ENCODE assay signal across 10 cellular contexts in genomic region chr3:30643763-30644462, GRCh38. TPM values are rescaled to one million over a fixed set of nuclear protein-coding genes. Genes with fewer than 3 reads are reported as not detected.
A peak's percentile ranks its signal among the peaks of the same experiment; 100 is the strongest.
DNase-seq lines count a peak whose midpoint lies in the region; ATAC-seq, FAIRE-seq and TF ChIP-seq lines count a peak whose summit lies in the region.
"Had no signal": no experiment of that assay in that cellular context is flagged by ENCODE, and none has a peak within 500 bp of the region (broad histone marks: within the 10 kb centered on the region; RNA-seq: fewer than 3 reads in every experiment).

No MANE protein-coding gene starts in this region.

- no peaks in the 10 kb centered on the region for H3K27me3 Mint-ChIP-seq in nephron (ENCODE audit: low read depth)

- H3K9me3 ChIP-seq in A549 (no peaks in the 10 kb centered on the region), OCI-LY3 (ENCODE audit: insufficient read depth, low read length) (no peaks in the 10 kb centered on the region)

- H3K9me3 Mint-ChIP-seq in nephron: no peaks in the 10 kb centered on the region

- H3K27me3 ChIP-seq in OCI-LY3 (ENCODE audit: low read depth, low read length): peaks cover 22% of the 10 kb centered on the region
- H3K27me3 ChIP-seq in brain microvascular endothelial cell (replicated peaks): no peaks in the 10 kb centered on the region

- peak overlapping the region; percentile 36 for H3K4me2 ChIP-seq in A549
- H3K4me2 ChIP-seq in OCI-LY3 (ENCODE audit: low read length): peak overlapping the region; percentile 11; the same call in 1 of the 2 replicates

- peak overlapping the region; percentile 16 to 44 (median 20) for H3K27ac Mint-ChIP-seq in nephron

- 92% methylated on average over 7 of the region's 7 CpGs for WGBS in A549 (ENCODE audit: missing lambda C conversion rate)

- H3K36me3 ChIP-seq in OCI-LY3 (replicated peaks; ENCODE audit: low read depth, low read length) (peaks cover 23% of the 10 kb centered on the region), brain microvascular endothelial cell (replicated peaks) (peaks cover 41% of the 10 kb centered on the region)

- no peak for DNase-seq in A549 (ENCODE audit: low read depth in 1 of 2, low spot score in 1 of 2)
- DNase-seq in brain microvascular endothelial cell: no peak
- DNase-seq in HTR-8/SVneo (ENCODE audit: insufficient read length, low spot score): no peak
- no peak for DNase-seq in ACHN
- DNase-seq: GOT3 had no signal

- no peak overlapping the region for H3K4me3 ChIP-seq in A549
- H3K4me3 ChIP-seq in OCI-LY3 (ENCODE audit: low read length): no peak overlapping the region
- H3K4me3 ChIP-seq in brain microvascular endothelial cell (ENCODE audit: low read depth, low read length): no peak overlapping the region

- ATAC-seq in A549: peak in 1 of 2 experiments; percentile 46; a peak in 2 of 6 replicates
- ATAC-seq in HG03520 (IDR thresholded peaks at IDR 0.05; ENCODE audit: unreplicated experiment): no peak
- ATAC-seq in HG03175 (IDR thresholded peaks at IDR 0.05; ENCODE audit: unreplicated experiment): no peak

- no peak for TF ChIP-seq POLR2A in A549 (IDR thresholded peaks at IDR 0.05; ENCODE audit: low read length)

- POLR2A ChIA-PET in A549 (lab: Yijun Ruan, JAX): no interaction called here

- H3K4me1 Mint-ChIP-seq in nephron: peaks cover 46% of the 10 kb centered on the region

- no peak overlapping the region for H3K4me3 Mint-ChIP-seq in nephron

- no peak for TF ChIP-seq RAD21 in A549 (conservative IDR thresholded peaks at IDR 0.05 in 1 of 2, IDR thresholded peaks at IDR 0.05 in 1 of 2)

- peaks cover 26% of the 10 kb centered on the region for H3K4me1 ChIP-seq in A549
- H3K4me1 ChIP-seq in OCI-LY3 (ENCODE audit: low read length): peaks cover 65% of the 10 kb centered on the region

- H3K27ac ChIP-seq in A549 (peak overlapping the region; percentile 7 to 74; a peak in 3 of 6 replicates), OCI-LY3 (ENCODE audit: low read length) (no peak overlapping the region), brain microvascular endothelial cell (peak overlapping the region; percentile 59)

- in situ Hi-C loops in brain microvascular endothelial cell (cut with HindIII; ENCODE audit: low pct_ligation_motif_present, low sequenced_read_pairs): no loop called here
- in situ Hi-C loops in ACHN (cut with HindIII; ENCODE audit: low pct_ligation_motif_present, low pct_unique_long_range_greater_than_20kb, low sequenced_read_pairs): no loop called here

- CTCF ChIA-PET in A549 (lab: Yijun Ruan, JAX): interaction anchor here (2.2 kb wide), 1 partner anchor 50 kb away, joined by 7 read pairs; no protein-coding TSS in a partner anchor

- TF ChIP-seq CTCF in A549 (IDR thresholded peaks at IDR 0.05) (no peak), OCI-LY3 (IDR thresholded peaks at IDR 0.05; ENCODE audit: low read depth, low read length) (no peak), brain microvascular endothelial cell (IDR thresholded peaks at IDR 0.05; ENCODE audit: low read depth, low read length, missing control alignments) (no peak), nephron (IDR thresholded peaks at IDR 0.05; ENCODE audit: unreplicated experiment in 3 of 3) (no peak)

- FAIRE-seq in A549 (lab: Jason Lieb, UNC): no peak
- FAIRE-seq in HTR-8/SVneo (lab: Jason Lieb, UNC): no peak
- FAIRE-seq: colon had no signal

- peaks cover 3% of the 10 kb centered on the region; the same call in 1 of the 2 replicates for H4K20me1 ChIP-seq in OCI-LY3 (ENCODE audit: insufficient read depth, low read length)

- H3K79me2 ChIP-seq in OCI-LY3 (ENCODE audit: low read length): peaks cover 38% of the 10 kb centered on the region

- H2AFZ ChIP-seq in OCI-LY3 (ENCODE audit: low read depth, low read length): no peak overlapping the region

- peaks cover 42% of the 10 kb centered on the region for H3K36me3 Mint-ChIP-seq in nephron (ENCODE audit: low read depth)

- H3K9ac ChIP-seq in OCI-LY3 (ENCODE audit: low read length): no peak overlapping the region

- no peak for TF ChIP-seq EP300 in A549 (IDR thresholded peaks at IDR 0.05)

TF ChIP-seq in A549, 52 proteins besides CTCF, POLR2A, EP300 and RAD21:
- TF ChIP-seq ZNF302 (CRISPR knock-in tag; IDR thresholded peaks at IDR 0.05) (no peak), FOSL2 (IDR thresholded peaks at IDR 0.05) (no peak), FOSL2 (CRISPR knock-in tag; IDR thresholded peaks at IDR 0.05) (no peak), CBX8 (IDR thresholded peaks at IDR 0.05) (no peak), NR3C1 (IDR thresholded peaks at IDR 0.05) (no peak), ELK1 (IDR thresholded peaks at IDR 0.05; ENCODE audit: low read depth, low read length) (no peak), CEBPB (IDR thresholded peaks at IDR 0.05) (no peak), SMC3 (IDR thresholded peaks at IDR 0.05) (no peak), JUN (IDR thresholded peaks at IDR 0.05) (no peak), ZC3H11A (IDR thresholded peaks at IDR 0.05) (no peak), RARB (CRISPR knock-in tag; IDR thresholded peaks at IDR 0.05) (no peak), MYC (IDR thresholded peaks at IDR 0.05; ENCODE audit: borderline replicate concordance, low read length) (no peak), HDAC2 (IDR thresholded peaks at IDR 0.05) (no peak)
- TF ChIP-seq, protein P1, sequence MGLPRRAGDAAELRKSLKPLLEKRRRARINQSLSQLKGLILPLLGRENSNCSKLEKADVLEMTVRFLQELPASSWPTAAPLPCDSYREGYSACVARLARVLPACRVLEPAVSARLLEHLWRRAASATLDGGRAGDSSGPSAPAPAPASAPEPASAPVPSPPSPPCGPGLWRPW (IDR thresholded peaks at IDR 0.05): no peak

RNA-seq across cellular contexts. Expression of gene TGFBR2, which starts 37.5 kb away (rescaled TPM):
- polyA plus RNA-seq in A549 (2011; rRNA removed) (97.4 and 119 TPM in 2 replicates), A549 (2017; fragmentation: RNase III; extraction: RNeasy Plus Mini Kit Qiagen cat#74134 plus additional on column Dnase treatment) (47.0 to 57.8 TPM (median 48.5 TPM) in 3 replicates)
- 21.5 and 26.8 TPM in 2 replicates for polyA plus RNA-seq in A549 (2012; cell fraction: cytosol; rRNA removed)
- 20.0 and 20.1 TPM in 2 replicates for polyA plus RNA-seq in A549 (2012; cell fraction: nucleus; rRNA removed)
- 103 and 115 TPM in 2 replicates for polyA minus RNA-seq in A549 (2011; rRNA and poly(A)+ RNA removed)
